In genomic region chr4:102868782-102869568, GRCh38 we compare ENCODE assay signal across 1 cellular context.
TF ChIP-seq lines count a peak whose summit lies in the region.

TSS of gene CISD2 (plus strand) at chr4:102868992. CDS start at chr4:102869085, 93 bp downstream.

TF ChIP-seq in WTC11, 78 proteins besides CTCF, POLR2A, EP300 and RAD21 (continued from another document):
- TF ChIP-seq MAX (CRISPR knock-in tag; IDR thresholded peaks at IDR 0.05) (peak; percentile 97), ZNF232 (CRISPR knock-in tag; IDR thresholded peaks at IDR 0.05) (peak; percentile 97), IRF1 (CRISPR knock-in tag; IDR thresholded peaks at IDR 0.05) (peak; percentile 74; the same call in 1 of the 2 replicates), PREB (CRISPR knock-in tag; IDR thresholded peaks at IDR 0.05; ENCODE audit: borderline replicate concordance) (peak; percentile 89; the same call in 1 of the 2 replicates), ARID4B (CRISPR knock-in tag; IDR thresholded peaks at IDR 0.05; ENCODE audit: borderline replicate concordance) (peak; percentile 77; the same call in 1 of the 2 replicates), FOXK1 (CRISPR knock-in tag; IDR thresholded peaks at IDR 0.05) (peak; percentile 12; the same call in 1 of the 2 replicates), AFF4 (CRISPR knock-in tag; IDR thresholded peaks at IDR 0.05; ENCODE audit: borderline replicate concordance) (no peak), JUN (CRISPR knock-in tag; IDR thresholded peaks at IDR 0.05) (peak; percentile 87; the same call in 1 of the 2 replicates), IRF2 (CRISPR knock-in tag; IDR thresholded peaks at IDR 0.05; ENCODE audit: borderline replicate concordance, low read depth) (no peak; the same call in 1 of the 2 replicates), ZNF121 (CRISPR knock-in tag; IDR thresholded peaks at IDR 0.05) (no peak), NR2C2 (CRISPR knock-in tag; IDR thresholded peaks at IDR 0.05) (no peak; the same call in 1 of the 2 replicates), ATF1 (CRISPR knock-in tag; IDR thresholded peaks at IDR 0.05) (peak; percentile 23; the same call in 1 of the 2 replicates), OVOL2 (CRISPR knock-in tag; IDR thresholded peaks at IDR 0.05; ENCODE audit: borderline replicate concordance) (no peak), FOXJ3 (CRISPR knock-in tag; IDR thresholded peaks at IDR 0.05; ENCODE audit: borderline replicate concordance) (no peak), ZNF532 (CRISPR knock-in tag; IDR thresholded peaks at IDR 0.05; ENCODE audit: borderline replicate concordance) (no peak), USF1 (CRISPR knock-in tag; IDR thresholded peaks at IDR 0.05) (peak; percentile 98), HMGA2 (CRISPR knock-in tag; IDR thresholded peaks at IDR 0.05) (no peak), ESRRA (CRISPR knock-in tag; IDR thresholded peaks at IDR 0.05; ENCODE audit: borderline replicate concordance) (0 out of 2 replicates have a peak, but pooled peaks have one; percentile 69), CREB1 (CRISPR knock-in tag; IDR thresholded peaks at IDR 0.05) (peak; percentile 85), E2F4 (CRISPR knock-in tag; IDR thresholded peaks at IDR 0.05; ENCODE audit: borderline replicate concordance, low read depth) (peak; percentile 14; the same call in 1 of the 2 replicates), ZNF317 (CRISPR knock-in tag; IDR thresholded peaks at IDR 0.05; ENCODE audit: borderline replicate concordance, low read depth) (peak; percentile 39; the same call in 1 of the 2 replicates), NFE2L1 (CRISPR knock-in tag; IDR thresholded peaks at IDR 0.05) (peak; percentile 88)
